Comparison of ENCODE assay signal across 16 cellular contexts in genomic region chr5:145752947-145753346, GRCh38.
DNase-seq lines count a peak whose midpoint lies in the region; ATAC-seq and TF ChIP-seq lines count a peak whose summit lies in the region.
"Had no signal": no experiment of that assay in that cellular context is flagged by ENCODE, and none has a peak within 500 bp of the region (broad histone marks: within the 10 kb centered on the region; RNA-seq: fewer than 3 reads in every experiment).

No MANE protein-coding gene starts in this region.

- no peaks in the 10 kb centered on the region for H3K79me1 ChIP-seq in mesenchymal stem cell (replicated peaks; ENCODE audit: low read length, poor library complexity, severe bottlenecking)

- H3K27me3 ChIP-seq in MG63 (no peaks in the 10 kb centered on the region), mesenchymal stem cell (ENCODE audit: control insufficient read depth in 1 of 2, insufficient read depth in 1 of 2, low read length in 2 of 2) (no peaks in the 10 kb centered on the region)

- H3K9me3 ChIP-seq in MG63 (peaks cover 10% of the 10 kb centered on the region), mesenchymal stem cell (ENCODE audit: control insufficient read depth, low read length) (no peaks in the 10 kb centered on the region)

- no peak for TF ChIP-seq CTCF in AG09319 (IDR thresholded peaks at IDR 0.05; ENCODE audit: low read depth, low read length)
- TF ChIP-seq CTCF in choroid plexus epithelial cell (conservative IDR thresholded peaks at IDR 0.05; ENCODE audit: low read depth, low read length), result no peak

- no peak overlapping the region for H2BK5ac ChIP-seq in mesenchymal stem cell (ENCODE audit: low read depth, low read length, poor library complexity, severe bottlenecking)

- no peak overlapping the region for H3K4me3 ChIP-seq in MG63
- H3K4me3 ChIP-seq in choroid plexus epithelial cell (ENCODE audit: low read depth, low read length), result no peak overlapping the region
- no peak overlapping the region for H3K4me3 ChIP-seq in mesenchymal stem cell (ENCODE audit: insufficient read depth in 1 of 2, low read depth in 1 of 2, low read length in 2 of 2)

- H3K9ac ChIP-seq in mesenchymal stem cell (ENCODE audit: low read length), result peak overlapping the region; percentile 25

- no peak overlapping the region for H2BK15ac ChIP-seq in mesenchymal stem cell (ENCODE audit: low read depth, poor library complexity, severe bottlenecking)

- ATAC-seq in GM21529 (IDR thresholded peaks at IDR 0.05; ENCODE audit: unreplicated experiment), result no peak
- ATAC-seq: activated naive CD4-positive, alpha-beta T cell treated with anti-CD3 and anti-CD28 coated beads, Interleukin-2, amount 50 U/mL, for 72 hours; HCT116 had no signal

- no peak overlapping the region for H3K23ac ChIP-seq in mesenchymal stem cell (ENCODE audit: low read length in 2 of 2)

- H2AK5ac ChIP-seq in mesenchymal stem cell (ENCODE audit: low read length, severe bottlenecking), result no peak overlapping the region

- H3K14ac ChIP-seq in mesenchymal stem cell (ENCODE audit: low read length in 2 of 2), result no peak overlapping the region

- no peak overlapping the region for H2BK12ac ChIP-seq in mesenchymal stem cell (ENCODE audit: low read length in 2 of 2)

- H4K8ac ChIP-seq in mesenchymal stem cell (ENCODE audit: low read length), result no peak overlapping the region

- H2AFZ ChIP-seq in mesenchymal stem cell (ENCODE audit: low read depth, low read length), result no peak overlapping the region

- peak; percentile 11 for DNase-seq in AG09319 (ENCODE audit: extremely low read depth, low read depth)
- peak; percentile 45 for DNase-seq in MG63
- DNase-seq in choroid plexus epithelial cell (ENCODE audit: low read depth), result peak; percentile 58
- DNase-seq in mesenchymal stem cell, result no peak
- DNase-seq in DMS53 treated with DMSO at 0.1 percent for 48 hours (lab: John Stamatoyannopoulos, UW; ENCODE audit: unreplicated experiment), result no peak
- DNase-seq in CD1c-positive myeloid dendritic cell (ENCODE audit: extremely low spot score), result no peak
- no peak for DNase-seq in NCI-H524 (lab: John Stamatoyannopoulos, UW)
- DNase-seq: DMS153, erythroblast, mammary epithelial cell, NCI-H82, nucleus accumbens, RPMI8226 had no signal

- no peak overlapping the region for H3K4ac ChIP-seq in mesenchymal stem cell (ENCODE audit: low read depth in 1 of 2, low read length in 2 of 2)

- H3K18ac ChIP-seq in mesenchymal stem cell (ENCODE audit: low read depth in 1 of 2, low read length in 2 of 2), result peak overlapping the region in 1 of 2 experiments; percentile 12

- H3K36me3 ChIP-seq in MG63, result no peaks in the 10 kb centered on the region
- no peaks in the 10 kb centered on the region for H3K36me3 ChIP-seq in mesenchymal stem cell (ENCODE audit: control insufficient read depth in 1 of 2, insufficient read depth in 2 of 2, low read depth in 1 of 2, low read length in 2 of 2)

- H3K27ac ChIP-seq in mesenchymal stem cell (ENCODE audit: low read length, poor library complexity, severe bottlenecking), result no peak overlapping the region

- no peaks in the 10 kb centered on the region for H3K4me1 ChIP-seq in mesenchymal stem cell (ENCODE audit: control insufficient read depth, insufficient read depth, low read depth, low read length)

- no peak overlapping the region for H2BK120ac ChIP-seq in mesenchymal stem cell (ENCODE audit: low read depth, low read length)

- H3K4me2 ChIP-seq in mesenchymal stem cell (ENCODE audit: low read length, poor library complexity, severe bottlenecking), result no peak overlapping the region

- WGBS in mesenchymal stem cell, result 90% methylated on average over 4 of the region's 5 CpGs

- no peak overlapping the region for H4K91ac ChIP-seq in mesenchymal stem cell (ENCODE audit: low read length)

Comparison
In these comparisons a context has a peak if more than half of its experiments do, and no peak if none do; other contexts are left out.
1. DNase-seq: peak in AG09319 (single experiment), MG63 (single experiment) and choroid plexus epithelial cell (single experiment); none in mesenchymal stem cell (single experiment), DMS53 treated with DMSO at 0.1 percent for 48 hours (single experiment), CD1c-positive myeloid dendritic cell (single experiment) and NCI-H524 (0 of 2).